ENCODE assay signal across 17 cellular contexts in the genomic region with DNA sequence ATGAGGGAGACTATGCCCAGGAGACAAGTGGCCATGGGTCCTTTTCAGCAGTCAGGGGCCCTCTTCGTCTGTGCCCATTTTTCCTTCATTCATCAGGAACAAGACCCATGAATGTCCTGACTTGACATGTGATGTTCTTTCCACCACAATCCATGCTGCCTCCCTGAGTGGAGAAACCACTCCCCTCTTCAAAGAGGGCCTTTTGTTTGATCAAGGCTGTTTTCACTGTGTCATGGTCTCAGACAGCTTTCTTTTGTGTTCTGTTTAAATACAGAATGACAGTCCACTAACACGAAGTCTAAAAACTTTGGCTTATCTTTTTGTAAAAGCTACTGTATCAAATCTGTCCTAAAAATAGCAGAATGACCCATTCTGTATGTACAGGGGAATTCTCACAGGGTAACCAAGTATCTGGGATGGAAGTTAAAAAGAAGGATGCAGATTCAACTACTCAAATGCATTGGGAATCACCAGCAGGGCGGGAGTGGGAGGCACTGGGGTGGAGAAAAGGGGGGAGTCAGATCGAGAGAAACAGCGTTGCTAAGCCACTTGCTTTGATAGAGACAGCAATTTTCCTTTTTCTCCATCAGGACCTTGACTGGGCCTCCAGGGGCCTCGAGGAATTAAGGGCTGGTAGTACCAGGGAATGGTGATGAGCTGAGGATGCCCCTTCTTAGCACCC. TPM values are rescaled to one million over a fixed set of nuclear protein-coding genes. Genes with fewer than 3 reads are reported as not detected.
DNase-seq lines count a peak whose midpoint lies in the region; ATAC-seq, FAIRE-seq and TF ChIP-seq lines count a peak whose summit lies in the region.
"Had no signal": no experiment of that assay in that cellular context is flagged by ENCODE, and none has a peak within 500 bp of the region (broad histone marks: within the 10 kb centered on the region; RNA-seq: fewer than 3 reads in every experiment).

No MANE protein-coding gene starts in this region.

- H3K9me3 Mint-ChIP-seq in CD8-positive, alpha-beta T cell: no peaks in the 10 kb centered on the region
- H3K9me3 Mint-ChIP-seq: CD4-positive, alpha-beta T cell; IgD-negative memory B cell had no signal

- peak overlapping the region; percentile 90 for H3K27ac ChIP-seq in angular gyrus (ENCODE audit: low read depth, low read length)
- H3K27ac ChIP-seq in CD8-positive, alpha-beta T cell (ENCODE audit: low read depth, low read length): no peak overlapping the region
- H3K27ac ChIP-seq: RWPE1, SJCRH30 had no signal

- FAIRE-seq in H54 (lab: Jason Lieb, UNC): no peak

- no peaks in the 10 kb centered on the region for H3K4me1 ChIP-seq in CD8-positive, alpha-beta T cell (ENCODE audit: insufficient read depth, low read length)
- H3K4me1 ChIP-seq: SJCRH30 had no signal

- POLR2A ChIA-PET in CD8-positive, alpha-beta T cell (lab: Charles Lee): no interaction called here

- CTCF ChIA-PET in CD8-positive, alpha-beta T cell (lab: Charles Lee): no interaction called here

- H3K27ac Mint-ChIP-seq in CD8-positive, alpha-beta T cell: no peak overlapping the region
- H3K27ac Mint-ChIP-seq: CD4-positive, alpha-beta T cell; IgD-negative memory B cell had no signal

- no peak for TF ChIP-seq CTCF in CD8-positive, alpha-beta T cell (IDR thresholded peaks at IDR 0.05)

- no peak for TF ChIP-seq POLR2A in H54 (IDR thresholded peaks at IDR 0.05; ENCODE audit: low read depth, low read length)
- TF ChIP-seq POLR2A in GM18505 (IDR thresholded peaks at IDR 0.05; ENCODE audit: borderline replicate concordance, extremely low read depth, insufficient read depth, insufficient read length): no peak

- intact Hi-C loops in head of caudate nucleus (cut with DNase I): no loop called here
- intact Hi-C loops in CD8-positive, alpha-beta T cell (cut with DNase I, micrococcal nuclease): no loop called here

- peaks cover 3% of the 10 kb centered on the region for H3K27me3 Mint-ChIP-seq in CD8-positive, alpha-beta T cell (ENCODE audit: low read depth)

- no peaks in the 10 kb centered on the region for H3K9me3 ChIP-seq in CD8-positive, alpha-beta T cell (ENCODE audit: low read length)
- H3K9me3 ChIP-seq: SJCRH30 had no signal

- no peak overlapping the region for H3K4me3 Mint-ChIP-seq in CD8-positive, alpha-beta T cell
- H3K4me3 Mint-ChIP-seq: CD4-positive, alpha-beta T cell; IgD-negative memory B cell had no signal

- DNase-seq in COLO829 (ENCODE audit: low spot score): peak; percentile 60
- DNase-seq in head of caudate nucleus: peak in 30 of 42 donors; percentile 3 to 78 (median 38)
- peak; percentile 76 for DNase-seq in putamen (ENCODE audit: low spot score)
- DNase-seq in H54 (ENCODE audit: insufficient read length, low spot score): no peak
- no peak for DNase-seq in CD8-positive, alpha-beta T cell
- DNase-seq in effector CD8-positive, alpha-beta T cell (lab: John Stamatoyannopoulos, UW): no peak
- DNase-seq: AML-193; CD4-positive, alpha-beta T cell; H7; NCI-H1930; NCI-H524 treated with DMSO at 0.1 percent for 48 hours; SJCRH30 had no signal

- H3K36me3 ChIP-seq in CD8-positive, alpha-beta T cell (ENCODE audit: insufficient read depth, low read length): no peaks in the 10 kb centered on the region
- H3K36me3 ChIP-seq: SJCRH30 had no signal

- H3K4me3 ChIP-seq in CD8-positive, alpha-beta T cell (ENCODE audit: low read depth, low read length): no peak overlapping the region
- H3K4me3 ChIP-seq: SJCRH30 had no signal

- no peaks in the 10 kb centered on the region for H3K27me3 ChIP-seq in CD8-positive, alpha-beta T cell (ENCODE audit: insufficient read depth, low read length)
- H3K27me3 ChIP-seq: SJCRH30 had no signal

- no peak for ATAC-seq in GM18505 (IDR thresholded peaks at IDR 0.05; ENCODE audit: unreplicated experiment)
- ATAC-seq in CD8-positive, alpha-beta T cell: no peak

- no peaks in the 10 kb centered on the region for H3K4me1 Mint-ChIP-seq in CD8-positive, alpha-beta T cell (ENCODE audit: low read depth)

- H3K36me3 Mint-ChIP-seq in CD8-positive, alpha-beta T cell: no peaks in the 10 kb centered on the region

RNA-seq across cellular contexts. Expression of a gene that starts 13.9 kb away (rescaled TPM):
- total RNA-seq in CD8-positive, alpha-beta T cell: not detected
- total RNA-seq: HT-29, SJCRH30 had no signal

Comparison
In these comparisons a context has a peak if more than half of its experiments do, and no peak if none do; other contexts are left out.
1. DNase-seq: peak in COLO829 (single experiment), head of caudate nucleus (30 of 42) and putamen (single experiment); none in H54 (single experiment), CD8-positive, alpha-beta T cell (0 of 7) and effector CD8-positive, alpha-beta T cell (single experiment).